9 cellular contexts compared by ENCODE assay signal in genomic region chr10:119893845-119894427, GRCh38. TPM values are rescaled to one million over a fixed set of nuclear protein-coding genes. Genes with fewer than 3 reads are reported as not detected.
A peak's percentile ranks its signal among the peaks of the same experiment; 100 is the strongest.
DNase-seq lines count a peak whose midpoint lies in the region; ATAC-seq and TF ChIP-seq lines count a peak whose summit lies in the region.
"Had no signal": no experiment of that assay in that cellular context is flagged by ENCODE, and none has a peak within 500 bp of the region (broad histone marks: within the 10 kb centered on the region; RNA-seq: fewer than 3 reads in every experiment).

No MANE protein-coding gene starts in this region.

- peaks cover 57% of the 10 kb centered on the region for H3K4me1 Mint-ChIP-seq in activated T-cell treated with anti-CD3 and anti-CD28 coated beads, Interleukin-2, amount 50 U/mL, for 72 hours (ENCODE audit: low read depth)
- H3K4me1 Mint-ChIP-seq in activated CD4-positive, alpha-beta memory T cell treated with anti-CD3 and anti-CD28 coated beads, Interleukin-2, amount 10 ng/mL, durations not matched to agents 7 days and 5 days = peaks cover 53% of the 10 kb centered on the region
- peaks cover 37 to 49% of the 10 kb centered on the region in 2 donors for H3K4me1 Mint-ChIP-seq in stimulated activated naive B cell treated with anti-CD40 and anti-IgM and Interleukin-4, amounts not matched to agents 10 μg/mL and 1 μg/mL and 100 μg/mL, for 72 hours

- H2AFZ ChIP-seq in hepatocyte = no peak overlapping the region

- no peak for TF ChIP-seq CTCF in hepatocyte (IDR thresholded peaks at IDR 0.05; ENCODE audit: poor library complexity)

- no peaks in the 10 kb centered on the region for H3K27me3 Mint-ChIP-seq in activated T-cell treated with anti-CD3 and anti-CD28 coated beads, Interleukin-2, amount 50 U/mL, for 72 hours (ENCODE audit: low read depth)
- H3K27me3 Mint-ChIP-seq in activated CD4-positive, alpha-beta memory T cell treated with anti-CD3 and anti-CD28 coated beads, Interleukin-2, amount 10 ng/mL, durations not matched to agents 7 days and 5 days = no peaks in the 10 kb centered on the region
- H3K27me3 Mint-ChIP-seq in stimulated activated naive B cell treated with anti-CD40 and anti-IgM and Interleukin-4, amounts not matched to agents 10 μg/mL and 1 μg/mL and 100 μg/mL, for 72 hours = no peaks in the 10 kb centered on the region

- POLR2A ChIA-PET in activated CD4-positive, alpha-beta memory T cell treated with anti-CD3 and anti-CD28 coated beads, Interleukin-2, amount 10 ng/mL, durations not matched to agents 7 days and 5 days (lab: Charles Lee) = interaction anchor here (0.6 to 6.2 kb wide), 3 partner anchors 19 to 27 kb away, joined by 3 to 94 read pairs (median 6); partner anchors contain the start of gene MCMBP

- H3K4me3 Mint-ChIP-seq in activated T-cell treated with anti-CD3 and anti-CD28 coated beads, Interleukin-2, amount 50 U/mL, for 72 hours = peak overlapping the region; percentile 95 to 100
- H3K4me3 Mint-ChIP-seq in activated CD4-positive, alpha-beta memory T cell treated with anti-CD3 and anti-CD28 coated beads, Interleukin-2, amount 10 ng/mL, durations not matched to agents 7 days and 5 days = peak overlapping the region; percentile 99
- H3K4me3 Mint-ChIP-seq in stimulated activated naive B cell treated with anti-CD40 and anti-IgM and Interleukin-4, amounts not matched to agents 10 μg/mL and 1 μg/mL and 100 μg/mL, for 72 hours = peak overlapping the region; percentile 91 to 95

- H3K9me3 ChIP-seq in hepatocyte (ENCODE audit: low read depth) = no peaks in the 10 kb centered on the region

- peaks cover 65% of the 10 kb centered on the region for H3K79me2 ChIP-seq in hepatocyte

- DNase-seq in activated T-cell treated with anti-CD3 and anti-CD28 coated beads, Interleukin-2, amount 50 U/mL, for 72 hours = no peak
- DNase-seq in activated T-cell treated with anti-CD3 and anti-CD28 coated beads, Interleukin-2, amount 50 U/mL, for 48 hours = no peak
- DNase-seq in activated CD4-positive, alpha-beta memory T cell treated with anti-CD3 and anti-CD28 coated beads, Interleukin-2, amount 10 ng/mL, durations not matched to agents 7 days and 5 days = no peak
- no peak for DNase-seq in hepatocyte (ENCODE audit: low spot score)
- no peak for DNase-seq in stimulated activated naive B cell treated with anti-CD40 and anti-IgM and Interleukin-4, amounts not matched to agents 10 μg/mL and 1 μg/mL and 100 μg/mL, for 72 hours
- no peak for DNase-seq in NCI-H1417 (lab: John Stamatoyannopoulos, UW)
- DNase-seq: stimulated activated naive CD4-positive, alpha-beta T cell had no signal

- no peak for ATAC-seq in activated T-cell treated with anti-CD3 and anti-CD28 coated beads, Interleukin-2, amount 50 U/mL, for 72 hours (replicated peaks in 1 of 2)
- no peak for ATAC-seq in stimulated activated naive B cell treated with anti-CD40 and anti-IgM and Interleukin-4, amounts not matched to agents 10 μg/mL and 1 μg/mL and 100 μg/mL, for 72 hours (replicated peaks)
- ATAC-seq in HG02981 (IDR thresholded peaks at IDR 0.05; ENCODE audit: unreplicated experiment) (no peak), GM21786 (IDR thresholded peaks at IDR 0.05; ENCODE audit: unreplicated experiment) (no peak)

- 100% methylated on average over 3 of the region's 3 CpGs for WGBS in hepatocyte (ENCODE audit: low lambda C conversion rate, missing lambda C conversion rate)

- H3K27ac ChIP-seq in hepatocyte = no peak overlapping the region

- no peaks in the 10 kb centered on the region for H3K36me3 ChIP-seq in hepatocyte (replicated peaks; ENCODE audit: insufficient read depth, low read depth)

- CTCF ChIA-PET in activated CD4-positive, alpha-beta memory T cell treated with anti-CD3 and anti-CD28 coated beads, Interleukin-2, amount 10 ng/mL, durations not matched to agents 7 days and 5 days (lab: Charles Lee) = interaction anchor here (0.7 kb wide), 1 partner anchor 608 kb away, joined by 4 read pairs; no protein-coding TSS in a partner anchor

- H3K27ac Mint-ChIP-seq in activated T-cell treated with anti-CD3 and anti-CD28 coated beads, Interleukin-2, amount 50 U/mL, for 72 hours = peak overlapping the region; percentile 4
- peak overlapping the region; percentile 7 for H3K27ac Mint-ChIP-seq in activated CD4-positive, alpha-beta memory T cell treated with anti-CD3 and anti-CD28 coated beads, Interleukin-2, amount 10 ng/mL, durations not matched to agents 7 days and 5 days
- peak overlapping the region; percentile 53 for H3K27ac Mint-ChIP-seq in stimulated activated naive B cell treated with anti-CD40 and anti-IgM and Interleukin-4, amounts not matched to agents 10 μg/mL and 1 μg/mL and 100 μg/mL, for 72 hours

- H3K9me2 ChIP-seq in hepatocyte (replicated peaks; ENCODE audit: insufficient read depth) = no peaks in the 10 kb centered on the region

- H3K9me3 Mint-ChIP-seq in activated T-cell treated with anti-CD3 and anti-CD28 coated beads, Interleukin-2, amount 50 U/mL, for 72 hours = no peaks in the 10 kb centered on the region
- no peaks in the 10 kb centered on the region for H3K9me3 Mint-ChIP-seq in activated CD4-positive, alpha-beta memory T cell treated with anti-CD3 and anti-CD28 coated beads, Interleukin-2, amount 10 ng/mL, durations not matched to agents 7 days and 5 days
- peaks cover 3% of the 10 kb centered on the region in 2 donors for H3K9me3 Mint-ChIP-seq in stimulated activated naive B cell treated with anti-CD40 and anti-IgM and Interleukin-4, amounts not matched to agents 10 μg/mL and 1 μg/mL and 100 μg/mL, for 72 hours

- peaks cover 38% of the 10 kb centered on the region for H3K4me1 ChIP-seq in hepatocyte (ENCODE audit: insufficient read depth)

- peaks cover 2 to 16% of the 10 kb centered on the region in 2 donors for H3K36me3 Mint-ChIP-seq in activated T-cell treated with anti-CD3 and anti-CD28 coated beads, Interleukin-2, amount 50 U/mL, for 72 hours (ENCODE audit: insufficient read depth in 2 of 2)
- peaks cover 38% of the 10 kb centered on the region for H3K36me3 Mint-ChIP-seq in activated CD4-positive, alpha-beta memory T cell treated with anti-CD3 and anti-CD28 coated beads, Interleukin-2, amount 10 ng/mL, durations not matched to agents 7 days and 5 days (ENCODE audit: low read depth)
- H3K36me3 Mint-ChIP-seq in stimulated activated naive B cell treated with anti-CD40 and anti-IgM and Interleukin-4, amounts not matched to agents 10 μg/mL and 1 μg/mL and 100 μg/mL, for 72 hours = peaks cover 12 to 41% of the 10 kb centered on the region in 2 donors

- peaks cover 39% of the 10 kb centered on the region for H4K20me1 ChIP-seq in hepatocyte (ENCODE audit: insufficient read depth, poor library complexity, severe bottlenecking)

- H3K4me2 ChIP-seq in hepatocyte = peak overlapping the region; percentile 89

- H3K4me3 ChIP-seq in hepatocyte = no peak overlapping the region

- no peaks in the 10 kb centered on the region for H3K27me3 ChIP-seq in hepatocyte

RNA-seq across cellular contexts. Expression of gene SEC23IP, which starts 1.4 kb away (rescaled TPM):
- total RNA-seq in activated T-cell treated with anti-CD3 and anti-CD28 coated beads, Interleukin-2, amount 50 U/mL, for 72 hours = 10 to 100 TPM; 47.8 to 57.9 TPM
- total RNA-seq in activated CD4-positive, alpha-beta memory T cell treated with anti-CD3 and anti-CD28 coated beads, Interleukin-2, amount 10 ng/mL, durations not matched to agents 7 days and 5 days = 10 to 100 TPM; 58.3 to 69.3 TPM
- 27.2 and 27.4 TPM in 2 replicates for total RNA-seq in hepatocyte
- polyA plus RNA-seq in hepatocyte = 39.9 and 46.8 TPM in 2 replicates

RNA-seq across cellular contexts. Expression of gene MCMBP, which starts 21.3 kb away (rescaled TPM):
- total RNA-seq in activated T-cell treated with anti-CD3 and anti-CD28 coated beads, Interleukin-2, amount 50 U/mL, for 72 hours = 10 to 100 TPM; 90.8 to 99.2 TPM
- 10 to 100 TPM; 86.2 to 87.6 TPM for total RNA-seq in activated CD4-positive, alpha-beta memory T cell treated with anti-CD3 and anti-CD28 coated beads, Interleukin-2, amount 10 ng/mL, durations not matched to agents 7 days and 5 days
- 36.1 and 45.3 TPM in 2 replicates for total RNA-seq in hepatocyte
- 25.3 and 33.8 TPM in 2 replicates for polyA plus RNA-seq in hepatocyte
